ENCODE assay signal across 2 cellular contexts in genomic region chr1:109252893-109253802, GRCh38.
TF ChIP-seq lines count a peak whose summit lies in the region.

No MANE protein-coding gene starts in this region.

TF ChIP-seq in SK-N-SH, 30 proteins besides CTCF, POLR2A, EP300 and RAD21 (continued from another document):
- TF ChIP-seq USF2 (IDR thresholded peaks at IDR 0.05; ENCODE audit: borderline replicate concordance, low read depth, low read length) = no peak
- no peak for TF ChIP-seq RCOR1 (IDR thresholded peaks at IDR 0.05; ENCODE audit: low read length)
- TF ChIP-seq SMC3 (IDR thresholded peaks at IDR 0.05; ENCODE audit: low read depth, low read length) = no peak
- no peak for TF ChIP-seq USF1 (IDR thresholded peaks at IDR 0.05; ENCODE audit: borderline replicate concordance, low read depth)

TF ChIP-seq in SK-N-SH treated with all-trans-retinoic acid at 6 μM for 48 hours, 23 proteins besides CTCF, POLR2A, EP300 and RAD21 (continued from another document):
- TF ChIP-seq CSRNP3 (CRISPR knock-in tag; IDR thresholded peaks at IDR 0.05) = no peak
- TF ChIP-seq ZFP30 (CRISPR knock-in tag; IDR thresholded peaks at IDR 0.05) = no peak
- TF ChIP-seq ZFP3 (CRISPR knock-in tag; IDR thresholded peaks at IDR 0.05) = no peak
- no peak for TF ChIP-seq ZC3H10 (CRISPR knock-in tag; IDR thresholded peaks at IDR 0.05)
- no peak for TF ChIP-seq TSHZ2 (CRISPR knock-in tag; IDR thresholded peaks at IDR 0.05)
- TF ChIP-seq ESRRG (CRISPR knock-in tag; IDR thresholded peaks at IDR 0.05) = no peak
- no peak for TF ChIP-seq CSDC2 (CRISPR knock-in tag; IDR thresholded peaks at IDR 0.05)
- TF ChIP-seq ZNF70 (CRISPR knock-in tag; IDR thresholded peaks at IDR 0.05) = no peak
- no peak for TF ChIP-seq PATZ1 (CRISPR knock-in tag; IDR thresholded peaks at IDR 0.05; ENCODE audit: borderline replicate concordance)
- TF ChIP-seq PPARA (CRISPR knock-in tag; IDR thresholded peaks at IDR 0.05; ENCODE audit: borderline replicate concordance) = no peak
- no peak for TF ChIP-seq BACH2 (CRISPR knock-in tag; IDR thresholded peaks at IDR 0.05; ENCODE audit: borderline replicate concordance)
- no peak for TF ChIP-seq POU6F1 (CRISPR knock-in tag; IDR thresholded peaks at IDR 0.05; ENCODE audit: borderline replicate concordance, low read depth)
- TF ChIP-seq ISL1 (CRISPR knock-in tag; IDR thresholded peaks at IDR 0.05) = no peak
- no peak for TF ChIP-seq CREB5 (CRISPR knock-in tag; IDR thresholded peaks at IDR 0.05; ENCODE audit: low read depth)
